26 cellular contexts compared by ENCODE assay signal in genomic region chr10:1130995-1131790, GRCh38.
"Had no signal": no experiment of that assay in that cellular context is flagged by ENCODE, and none has a peak within 500 bp of the region (broad histone marks: within the 10 kb centered on the region; RNA-seq: fewer than 3 reads in every experiment).

No MANE protein-coding gene starts in this region.

- H3K27ac Mint-ChIP-seq: activated T-helper 17 cell treated with anti-CD3 and anti-CD28 coated beads, Interleukin-2, amount 50 U/mL, for 72 hours; effector memory CD8-positive, alpha-beta T cell; mesothelial cell of epicardium; natural killer cell treated with Interleukin-12 subunit alpha and Interleukin-12 subunit beta and Interleukin-15 and Interleukin-18, amount 100 ng/mL, for 72 hours had no signal

- DNase-seq: activated CD4-positive, alpha-beta T cell treated with anti-CD3 and anti-CD28 coated beads for 1 hour; activated CD4-positive, alpha-beta T cell treated with anti-CD3 and anti-CD28 coated beads, Interleukin-2, amount 50 U/mL, for 1 hour; activated T-cell treated with anti-CD3 and anti-CD28 coated beads, Interleukin-2, amount 50 U/mL, for 1 hour; amniotic stem cell; dorsolateral prefrontal cortex; effector memory CD8-positive, alpha-beta T cell; esophagus squamous epithelium; gastrocnemius medialis; hippocampal formation; left ventricle myocardium superior; mammary epithelial cell; ovary; stimulated activated CD4-positive, alpha-beta T cell treated with anti-CD3 and anti-CD28 coated beads, Interleukin-2, amount 100 ng/mL, for 48 hours; stimulated activated naive CD4-positive, alpha-beta T cell; testis; trophoblast cell; uterus; WERI-Rb-1 had no signal

- H3K9me3 ChIP-seq: breast epithelium, esophagus squamous epithelium, gastrocnemius medialis, neutrophil, ovary, prostate gland, testis, uterus had no signal

- H3K36me3 ChIP-seq: uterus, WERI-Rb-1 had no signal

- H3K9me3 Mint-ChIP-seq: activated T-helper 17 cell treated with anti-CD3 and anti-CD28 coated beads, Interleukin-2, amount 50 U/mL, for 72 hours; central memory CD8-positive, alpha-beta T cell; effector memory CD8-positive, alpha-beta T cell; natural killer cell treated with Interleukin-12 subunit alpha and Interleukin-12 subunit beta and Interleukin-15 and Interleukin-18, amount 100 ng/mL, for 72 hours had no signal

- H3K27ac ChIP-seq: breast epithelium, dorsolateral prefrontal cortex, esophagus squamous epithelium, gastrocnemius medialis, neutrophil, ovary, prostate gland, testis, uterus, WERI-Rb-1 had no signal

- H3K4me1 Mint-ChIP-seq: mesothelial cell of epicardium had no signal

- H3K27me3 Mint-ChIP-seq: activated T-helper 17 cell treated with anti-CD3 and anti-CD28 coated beads, Interleukin-2, amount 50 U/mL, for 72 hours; central memory CD8-positive, alpha-beta T cell; effector memory CD8-positive, alpha-beta T cell; natural killer cell treated with Interleukin-12 subunit alpha and Interleukin-12 subunit beta and Interleukin-15 and Interleukin-18, amount 100 ng/mL, for 72 hours had no signal

- H3K4me3 ChIP-seq: breast epithelium, dorsolateral prefrontal cortex, esophagus squamous epithelium, gastrocnemius medialis, ovary, prostate gland, testis, uterus had no signal

- H3K27me3 ChIP-seq: breast epithelium, dorsolateral prefrontal cortex, esophagus squamous epithelium, gastrocnemius medialis, neutrophil, ovary, testis, uterus had no signal

- H3K4me3 Mint-ChIP-seq: activated T-helper 17 cell treated with anti-CD3 and anti-CD28 coated beads, Interleukin-2, amount 50 U/mL, for 72 hours; central memory CD8-positive, alpha-beta T cell; effector memory CD8-positive, alpha-beta T cell; mesothelial cell of epicardium; natural killer cell treated with Interleukin-12 subunit alpha and Interleukin-12 subunit beta and Interleukin-15 and Interleukin-18, amount 100 ng/mL, for 72 hours had no signal

- H3K4me1 ChIP-seq: breast epithelium, esophagus squamous epithelium, gastrocnemius medialis, prostate gland, testis, uterus had no signal

- ATAC-seq: activated naive CD4-positive, alpha-beta T cell treated with anti-CD3 and anti-CD28 coated beads, Interleukin-2, amount 50 U/mL, for 72 hours; activated T-helper 17 cell treated with anti-CD3 and anti-CD28 coated beads, Interleukin-2, amount 50 U/mL, for 72 hours; effector memory CD8-positive, alpha-beta T cell; gastrocnemius medialis; left ventricle myocardium superior; natural killer cell treated with Interleukin-12 subunit alpha and Interleukin-12 subunit beta and Interleukin-15 and Interleukin-18, amount 100 ng/mL, for 72 hours had no signal
